In the genomic region with DNA sequence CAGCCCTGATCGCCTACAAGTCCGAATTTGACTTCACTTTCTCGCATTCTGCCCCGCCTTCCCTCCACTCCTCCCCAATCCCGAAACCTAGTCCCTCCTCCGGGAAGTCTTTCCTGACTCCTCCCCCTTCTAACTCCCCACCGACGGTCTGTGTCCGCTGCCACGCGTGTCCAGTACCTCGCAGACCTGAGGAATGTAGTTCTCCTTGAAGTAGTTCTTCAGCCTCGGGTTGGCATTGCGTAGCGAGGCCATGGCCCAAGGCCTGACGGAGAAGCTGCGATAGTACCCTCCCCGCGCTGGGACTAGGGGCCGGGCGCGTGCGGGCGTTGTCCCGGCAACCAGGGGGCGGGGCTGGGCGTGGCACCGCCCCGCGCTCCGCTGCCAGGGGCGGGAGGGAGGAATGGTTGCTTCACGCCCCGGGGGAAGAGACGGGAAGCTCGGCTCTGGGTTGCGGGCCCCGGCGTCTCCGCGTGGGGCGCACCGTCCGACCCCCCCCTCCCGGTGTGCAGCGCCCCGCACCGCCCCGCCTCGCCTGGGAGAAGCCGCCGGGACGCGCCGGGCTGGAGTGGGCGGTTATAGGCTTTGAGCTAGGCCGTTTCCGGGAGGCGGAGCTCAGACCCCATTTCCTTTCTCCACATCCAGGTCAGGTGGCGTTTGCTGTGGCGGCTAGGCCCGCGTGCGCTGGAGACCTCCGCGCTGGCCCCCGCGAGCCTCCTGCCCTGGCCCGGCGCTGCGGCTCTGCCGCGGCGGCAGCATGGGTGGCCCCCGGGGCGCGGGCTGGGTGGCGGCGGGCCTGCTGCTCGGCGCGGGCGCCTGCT, we compare ENCODE assay signal across 8 cellular contexts. TPM values are rescaled to one million over a fixed set of nuclear protein-coding genes. Genes with fewer than 3 reads are reported as not detected.
DNase-seq lines count a peak whose midpoint lies in the region; ATAC-seq, FAIRE-seq and TF ChIP-seq lines count a peak whose summit lies in the region.

A gene (plus strand): TSS at position 622 of the 818 bp plus-strand sequence. CDS start 133 bp downstream, at position 755.
A gene (minus strand): TSS at position 278 of the 818 bp plus-strand sequence.

- H3K4me3 ChIP-seq in LNCaP clone FGC (ENCODE audit: low read depth, low read length) (peak within 1 kb of the TSS; percentile 90), fibroblast of the aortic adventitia (ENCODE audit: low read depth, low read length) (peak within 1 kb of the TSS; percentile 95), neural cell (ENCODE audit: low read length) (peak within 1 kb of the TSS; percentile 90)

- ATAC-seq in stimulated activated naive CD8-positive, alpha-beta T cell treated with anti-CD3 and anti-CD28 coated beads, Interleukin-15, amount 100 ng/mL, for 72 hours, result peak; percentile 89

- TF ChIP-seq EP300 in neural cell (conservative IDR thresholded peaks at IDR 0.05; ENCODE audit: poor library complexity, severe bottlenecking), result no peak

- H3K79me2 ChIP-seq in neural cell (replicated peaks; ENCODE audit: insufficient read depth, low read length), result peaks cover 14% of the 10 kb centered on the region

- no peaks in the 10 kb centered on the region for H3K9me3 Mint-ChIP-seq in stimulated activated naive CD8-positive, alpha-beta T cell treated with anti-CD3 and anti-CD28 coated beads, Interleukin-15, amount 100 ng/mL, for 72 hours

- H3K4me2 ChIP-seq in neural cell (ENCODE audit: low read length), result peak within 1 kb of the TSS; percentile 72

- peak; percentile 80 for TF ChIP-seq POLR2A in H54 (IDR thresholded peaks at IDR 0.05; ENCODE audit: low read depth, low read length)

- peaks cover 25% of the 10 kb centered on the region for H3K4me1 Mint-ChIP-seq in stimulated activated naive CD8-positive, alpha-beta T cell treated with anti-CD3 and anti-CD28 coated beads, Interleukin-15, amount 100 ng/mL, for 72 hours

- H3K27me3 Mint-ChIP-seq in stimulated activated naive CD8-positive, alpha-beta T cell treated with anti-CD3 and anti-CD28 coated beads, Interleukin-15, amount 100 ng/mL, for 72 hours, result no peaks in the 10 kb centered on the region

- H3K9ac ChIP-seq in neural cell (ENCODE audit: low read length), result peak within 1 kb of the TSS; percentile 70

- TF ChIP-seq RAD21 in neural cell (conservative IDR thresholded peaks at IDR 0.05), result no peak

- no peaks in the 10 kb centered on the region for H3K9me3 ChIP-seq in neural cell (ENCODE audit: low read length)

- H3K9me2 ChIP-seq in neural cell (ENCODE audit: insufficient read depth, low read length), result no peaks in the 10 kb centered on the region

- FAIRE-seq in H54 (lab: Jason Lieb, UNC), result peak; percentile 11

- no peaks in the 10 kb centered on the region for H4K20me1 ChIP-seq in neural cell (ENCODE audit: insufficient read depth)

- H3K27me3 ChIP-seq in neural cell (ENCODE audit: insufficient read depth, low read depth, low read length), result no peaks in the 10 kb centered on the region

- H2AFZ ChIP-seq in neural cell (ENCODE audit: low read depth, low read length), result peak within 1 kb of the TSS; percentile 65

- no peaks in the 10 kb centered on the region for H3K36me3 ChIP-seq in neural cell (ENCODE audit: insufficient read depth, low read length)

- peak; percentile 90 for DNase-seq in ELR (ENCODE audit: low read depth)
- DNase-seq in H54 (ENCODE audit: insufficient read length, low spot score), result peak; percentile 80
- peak; percentile 75 for DNase-seq in LNCaP clone FGC (ENCODE audit: low read depth)
- DNase-seq in RPMI8226, result peak; percentile 97
- DNase-seq in activated T-helper 9 cell treated with anti-CD3 and anti-CD28 coated beads, Interleukin-2, amount 50 U/mL, for 16 hours (ENCODE audit: low read depth), result peak; percentile 86
- peak; percentile 92 for DNase-seq in fibroblast of the aortic adventitia (ENCODE audit: low read depth)
- peak; percentile 91 to 92 for DNase-seq in stimulated activated naive CD8-positive, alpha-beta T cell treated with anti-CD3 and anti-CD28 coated beads, Interleukin-15, amount 100 ng/mL, for 72 hours

- TF ChIP-seq CTCF in LNCaP clone FGC (IDR thresholded peaks at IDR 0.05; ENCODE audit: control insufficient read depth, extremely low read depth, insufficient read depth), result no peak
- TF ChIP-seq CTCF in fibroblast of the aortic adventitia (IDR thresholded peaks at IDR 0.05; ENCODE audit: insufficient read depth, low read length), result no peak
- TF ChIP-seq CTCF in neural cell (IDR thresholded peaks at IDR 0.05; ENCODE audit: poor library complexity, severe bottlenecking), result peak; percentile 64

- no peaks in the 10 kb centered on the region for H3F3A ChIP-seq in neural cell (ENCODE audit: insufficient read depth, low read length, poor library complexity, severe bottlenecking)

- H3K27ac Mint-ChIP-seq in stimulated activated naive CD8-positive, alpha-beta T cell treated with anti-CD3 and anti-CD28 coated beads, Interleukin-15, amount 100 ng/mL, for 72 hours, result peak within 1 kb of the TSS; percentile 97

- H3K27ac ChIP-seq in neural cell (ENCODE audit: low read length), result peak within 1 kb of the TSS; percentile 50

- peak within 1 kb of the TSS; percentile 94 to 97 for H3K4me3 Mint-ChIP-seq in stimulated activated naive CD8-positive, alpha-beta T cell treated with anti-CD3 and anti-CD28 coated beads, Interleukin-15, amount 100 ng/mL, for 72 hours

TF ChIP-seq in neural cell, 6 proteins besides CTCF, POLR2A, EP300 and RAD21:
- TF ChIP-seq MXI1 (conservative IDR thresholded peaks at IDR 0.05; ENCODE audit: poor library complexity, severe bottlenecking) (peak; percentile 87), SMC3 (conservative IDR thresholded peaks at IDR 0.05; ENCODE audit: poor library complexity) (peak; percentile 21), POLR2AphosphoS5 (IDR thresholded peaks at IDR 0.05) (no peak), EZH2 (IDR thresholded peaks at IDR 0.05; ENCODE audit: borderline replicate concordance, insufficient read depth, low read length, poor library complexity, severe bottlenecking) (no peak)
- TF ChIP-seq, protein P1, sequence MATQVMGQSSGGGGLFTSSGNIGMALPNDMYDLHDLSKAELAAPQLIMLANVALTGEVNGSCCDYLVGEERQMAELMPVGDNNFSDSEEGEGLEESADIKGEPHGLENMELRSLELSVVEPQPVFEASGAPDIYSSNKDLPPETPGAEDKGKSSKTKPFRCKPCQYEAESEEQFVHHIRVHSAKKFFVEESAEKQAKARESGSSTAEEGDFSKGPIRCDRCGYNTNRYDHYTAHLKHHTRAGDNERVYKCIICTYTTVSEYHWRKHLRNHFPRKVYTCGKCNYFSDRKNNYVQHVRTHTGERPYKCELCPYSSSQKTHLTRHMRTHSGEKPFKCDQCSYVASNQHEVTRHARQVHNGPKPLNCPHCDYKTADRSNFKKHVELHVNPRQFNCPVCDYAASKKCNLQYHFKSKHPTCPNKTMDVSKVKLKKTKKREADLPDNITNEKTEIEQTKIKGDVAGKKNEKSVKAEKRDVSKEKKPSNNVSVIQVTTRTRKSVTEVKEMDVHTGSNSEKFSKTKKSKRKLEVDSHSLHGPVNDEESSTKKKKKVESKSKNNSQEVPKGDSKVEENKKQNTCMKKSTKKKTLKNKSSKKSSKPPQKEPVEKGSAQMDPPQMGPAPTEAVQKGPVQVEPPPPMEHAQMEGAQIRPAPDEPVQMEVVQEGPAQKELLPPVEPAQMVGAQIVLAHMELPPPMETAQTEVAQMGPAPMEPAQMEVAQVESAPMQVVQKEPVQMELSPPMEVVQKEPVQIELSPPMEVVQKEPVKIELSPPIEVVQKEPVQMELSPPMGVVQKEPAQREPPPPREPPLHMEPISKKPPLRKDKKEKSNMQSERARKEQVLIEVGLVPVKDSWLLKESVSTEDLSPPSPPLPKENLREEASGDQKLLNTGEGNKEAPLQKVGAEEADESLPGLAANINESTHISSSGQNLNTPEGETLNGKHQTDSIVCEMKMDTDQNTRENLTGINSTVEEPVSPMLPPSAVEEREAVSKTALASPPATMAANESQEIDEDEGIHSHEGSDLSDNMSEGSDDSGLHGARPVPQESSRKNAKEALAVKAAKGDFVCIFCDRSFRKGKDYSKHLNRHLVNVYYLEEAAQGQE (IDR thresholded peaks at IDR 0.05; ENCODE audit: borderline replicate concordance), result peak; percentile 62
TF ChIP-seq in neural cell: peak in this region for 3.

RNA-seq across cellular contexts. Expression of the first gene that starts in this region (rescaled TPM):
- total RNA-seq in fibroblast of the aortic adventitia (ENCODE audit: low replicate concordance), result 23.4 and 41.2 TPM in 2 replicates
- polyA plus RNA-seq in neural cell, result 26.1 and 28.8 TPM in 2 replicates
- 26.8 and 32.2 TPM in 2 replicates for polyA minus RNA-seq in neural cell

RNA-seq across cellular contexts. Expression of the second gene that starts in this region (rescaled TPM):
- 2.9 and 3.4 TPM in 2 replicates for total RNA-seq in fibroblast of the aortic adventitia (ENCODE audit: low replicate concordance)
- 0.57 and 1.7 TPM in 2 replicates for polyA plus RNA-seq in neural cell
- polyA minus RNA-seq in neural cell, result 22.9 and 23.2 TPM in 2 replicates

Comparison
In these comparisons a context has a peak if more than half of its experiments do, and no peak if none do; other contexts are left out.
1. Peak in every context shown above with its lines: DNase-seq, ATAC-seq, H3K4me3 ChIP-seq and H3K27ac ChIP-seq.